Comparison of ENCODE assay signal across 16 cellular contexts in the genomic region with DNA sequence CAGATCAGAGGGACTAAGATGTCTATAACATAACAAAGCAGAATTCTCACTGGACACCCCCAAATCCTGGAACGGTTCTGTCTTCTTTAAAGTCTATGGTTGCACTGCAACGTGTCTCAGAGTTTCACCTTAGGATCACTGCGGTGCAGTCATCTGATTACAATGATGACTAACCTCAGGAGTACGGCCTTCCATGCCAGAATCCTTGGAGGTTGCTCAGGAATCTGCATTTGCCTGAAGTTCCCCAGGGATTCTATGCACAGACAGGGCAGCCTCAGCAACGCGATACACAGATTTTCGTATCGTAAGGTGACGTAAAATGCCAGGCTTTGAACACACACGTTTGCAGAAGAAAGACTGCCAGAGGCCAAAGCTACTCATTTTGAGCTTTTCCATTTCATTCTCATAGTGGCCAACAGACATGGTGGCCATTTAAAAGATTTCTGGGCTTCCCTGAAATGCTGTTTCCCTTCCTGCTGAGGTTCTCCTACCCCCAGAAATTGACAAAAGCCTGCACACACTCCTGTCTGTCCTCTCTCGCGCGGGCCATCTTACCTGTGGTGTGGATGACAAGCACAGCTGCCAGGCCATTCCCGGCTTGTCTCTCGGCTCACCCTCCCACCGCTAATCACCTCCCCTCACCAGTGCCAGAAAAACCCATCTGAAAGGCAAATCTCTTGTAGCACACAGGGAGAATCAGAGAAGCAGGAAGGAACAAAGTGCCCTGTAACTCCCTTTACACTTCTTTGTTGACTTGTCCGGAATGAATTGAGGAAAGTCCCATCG.
A peak's percentile ranks its signal among the peaks of the same experiment; 100 is the strongest.
DNase-seq lines count a peak whose midpoint lies in the region; ATAC-seq and TF ChIP-seq lines count a peak whose summit lies in the region.
"Had no signal": no experiment of that assay in that cellular context is flagged by ENCODE, and none has a peak within 500 bp of the region (broad histone marks: within the 10 kb centered on the region; RNA-seq: fewer than 3 reads in every experiment).

No MANE protein-coding gene starts in this region.

- in situ Hi-C loops in gastrocnemius medialis (cut with MboI; ENCODE audit: low sequenced_read_pairs in 4 of 4) = no loop called here

- H3K4me1 Mint-ChIP-seq in HFFc6 (ENCODE audit: low read depth) = no peaks in the 10 kb centered on the region
- H3K4me1 Mint-ChIP-seq: activated CD4-positive, alpha-beta T cell treated with anti-CD3 and anti-CD28 coated beads, Interleukin-2, amount 10 ng/mL, durations not matched to agents 24 days and 14 days had no signal

- H3K27ac Mint-ChIP-seq in HFFc6 = no peak overlapping the region
- H3K27ac Mint-ChIP-seq: activated CD4-positive, alpha-beta T cell treated with anti-CD3 and anti-CD28 coated beads, Interleukin-2, amount 10 ng/mL, durations not matched to agents 24 days and 14 days; activated naive CD4-positive, alpha-beta T cell treated with anti-CD3 and anti-CD28 coated beads for 36 hours had no signal

- no peaks in the 10 kb centered on the region for H3K9me3 ChIP-seq in SJCRH30 (replicated peaks)
- no peaks in the 10 kb centered on the region for H3K9me3 ChIP-seq in gastrocnemius medialis
- H3K9me3 ChIP-seq in right lobe of liver = no peaks in the 10 kb centered on the region
- H3K9me3 ChIP-seq: ovary had no signal

- peak; percentile 68 for DNase-seq in M059J (ENCODE audit: low read depth)
- DNase-seq in SJCRH30 = peak; percentile 72 to 79
- DNase-seq in foreskin keratinocyte = peak; percentile 55 to 77
- DNase-seq in gastrocnemius medialis = peak in 1 of 2 donors; percentile 37
- DNase-seq in HFFc6 = no peak
- no peak for DNase-seq in right lobe of liver
- no peak for DNase-seq in activated CD4-positive, alpha-beta T cell treated with anti-CD3 and anti-CD28 coated beads, Interleukin-2, amount 50 U/mL, for 1 hour
- DNase-seq: activated CD4-positive, alpha-beta T cell treated with anti-CD3 and anti-CD28 coated beads, Interleukin-2, amount 10 ng/mL, durations not matched to agents 24 days and 14 days; activated naive CD4-positive, alpha-beta T cell treated with anti-CD3 and anti-CD28 coated beads for 36 hours; DMS79; KG1; left cardiac atrium; NCI-H1092; ovary had no signal

- intact Hi-C loops in gastrocnemius medialis (cut with DNase I; ENCODE audit: low total_unique reads) (loop anchor here (5.0 kb wide), 1 partner anchor 154 kb away; no protein-coding TSS in a partner anchor), right lobe of liver (cut with DNase I) (no loop called here)

- H3K4me1 ChIP-seq in SJCRH30 = peaks cover 29% of the 10 kb centered on the region
- peaks cover 23% of the 10 kb centered on the region for H3K4me1 ChIP-seq in foreskin keratinocyte
- peaks cover 6 to 12% of the 10 kb centered on the region in 2 donors for H3K4me1 ChIP-seq in gastrocnemius medialis
- peaks cover 0 to 8% (median 0%) of the 10 kb centered on the region in 4 donors for H3K4me1 ChIP-seq in right lobe of liver

- H3K27me3 Mint-ChIP-seq in HFFc6 (ENCODE audit: insufficient read depth) = peaks cover 9% of the 10 kb centered on the region

- H3K36me3 Mint-ChIP-seq in HFFc6 (ENCODE audit: low read depth) = no peaks in the 10 kb centered on the region

- peak; percentile 88 for ATAC-seq in foreskin keratinocyte
- ATAC-seq in gastrocnemius medialis = peak; percentile 55 to 83
- ATAC-seq in right lobe of liver = no peak

- H3K36me3 ChIP-seq in SJCRH30 = no peaks in the 10 kb centered on the region
- no peaks in the 10 kb centered on the region for H3K36me3 ChIP-seq in gastrocnemius medialis
- no peaks in the 10 kb centered on the region for H3K36me3 ChIP-seq in right lobe of liver
- H3K36me3 ChIP-seq: ovary had no signal

- H3K4me3 Mint-ChIP-seq in HFFc6 = no peak overlapping the region
- H3K4me3 Mint-ChIP-seq: activated CD4-positive, alpha-beta T cell treated with anti-CD3 and anti-CD28 coated beads, Interleukin-2, amount 10 ng/mL, durations not matched to agents 24 days and 14 days; activated naive CD4-positive, alpha-beta T cell treated with anti-CD3 and anti-CD28 coated beads for 36 hours had no signal

- H3K4me3 ChIP-seq in SJCRH30 (peak overlapping the region; percentile 40), gastrocnemius medialis (no peak overlapping the region), right lobe of liver (no peak overlapping the region)
- H3K4me3 ChIP-seq: hepatocyte, ovary had no signal

- no peaks in the 10 kb centered on the region; the same call in 1 of the 2 replicates for H3K9me3 Mint-ChIP-seq in HFFc6
- H3K9me3 Mint-ChIP-seq: activated CD4-positive, alpha-beta T cell treated with anti-CD3 and anti-CD28 coated beads, Interleukin-2, amount 10 ng/mL, durations not matched to agents 24 days and 14 days; activated naive CD4-positive, alpha-beta T cell treated with anti-CD3 and anti-CD28 coated beads for 36 hours had no signal

- TF ChIP-seq POLR2A in gastrocnemius medialis (IDR thresholded peaks at IDR 0.05) (no peak), right lobe of liver (IDR thresholded peaks at IDR 0.05) (no peak)

- H3K27ac ChIP-seq in SJCRH30 (peak overlapping the region; percentile 44), foreskin keratinocyte (peak overlapping the region; percentile 77), gastrocnemius medialis (no peak overlapping the region), right lobe of liver (no peak overlapping the region)
- H3K27ac ChIP-seq: C4-2B, hepatocyte, ovary had no signal

- TF ChIP-seq CTCF in foreskin keratinocyte (conservative IDR thresholded peaks at IDR 0.05) (no peak), gastrocnemius medialis (IDR thresholded peaks at IDR 0.05 in 4 of 5, conservative IDR thresholded peaks at IDR 0.05 in 1 of 5) (no peak), HFFc6 (IDR thresholded peaks at IDR 0.05) (no peak), right lobe of liver (IDR thresholded peaks at IDR 0.05) (no peak)

- H3K27me3 ChIP-seq in SJCRH30 (no peaks in the 10 kb centered on the region), foreskin keratinocyte (no peaks in the 10 kb centered on the region), gastrocnemius medialis (no peaks in the 10 kb centered on the region), right lobe of liver (no peaks in the 10 kb centered on the region)
- H3K27me3 ChIP-seq: hepatocyte, ovary had no signal

- WGBS in right lobe of liver (ENCODE audit: insufficient coverage, low coverage, low lambda C conversion rate, missing lambda C conversion rate) = 89% methylated on average over 12 of the region's 18 CpGs

Comparison
In these comparisons a context has a peak if more than half of its experiments do, and no peak if none do; other contexts are left out.
1. DNase-seq: peak in M059J (single experiment), SJCRH30 (2 of 2) and foreskin keratinocyte (2 of 2); none in HFFc6 (single experiment), right lobe of liver (0 of 3) and activated CD4-positive, alpha-beta T cell treated with anti-CD3 and anti-CD28 coated beads, Interleukin-2, amount 50 U/mL, for 1 hour (single experiment).
2. H3K27ac ChIP-seq: peak in SJCRH30 (single experiment) and foreskin keratinocyte (single experiment); none in gastrocnemius medialis (0 of 4) and right lobe of liver (0 of 3).
3. ATAC-seq: peak in foreskin keratinocyte (single experiment) and gastrocnemius medialis (2 of 2); none in right lobe of liver (0 of 4).